14 cellular contexts compared by ENCODE assay signal in genomic region chr3:110419096-110419495, GRCh38.
DNase-seq lines count a peak whose midpoint lies in the region; ATAC-seq and TF ChIP-seq lines count a peak whose summit lies in the region.
"Had no signal": no experiment of that assay in that cellular context is flagged by ENCODE, and none has a peak within 500 bp of the region (broad histone marks: within the 10 kb centered on the region; RNA-seq: fewer than 3 reads in every experiment).

No MANE protein-coding gene starts in this region.

- H3K4me3 ChIP-seq in breast epithelium, result no peak overlapping the region
- H3K4me3 ChIP-seq in epithelial cell of proximal tubule (ENCODE audit: low read depth, low read length), result no peak overlapping the region
- H3K4me3 ChIP-seq: heart right ventricle, lower lobe of right lung, pancreas had no signal

- H3K27ac Mint-ChIP-seq in MCF 10A (ENCODE audit: low read depth, unreplicated experiment), result peak overlapping the region; percentile 82
- H3K27ac Mint-ChIP-seq: activated naive CD8-positive, alpha-beta T cell treated with anti-CD3 and anti-CD28 coated beads for 36 hours had no signal

- H3K27ac ChIP-seq in breast epithelium, result no peak overlapping the region
- H3K27ac ChIP-seq: heart right ventricle, HL-60, lower lobe of right lung, pancreas had no signal

- H3K4me1 ChIP-seq in breast epithelium, result no peaks in the 10 kb centered on the region
- H3K4me1 ChIP-seq: BE2C, heart right ventricle, lower lobe of right lung, pancreas had no signal

- no peaks in the 10 kb centered on the region for H3K9me3 Mint-ChIP-seq in MCF 10A (ENCODE audit: unreplicated experiment)
- H3K9me3 Mint-ChIP-seq: activated naive CD8-positive, alpha-beta T cell treated with anti-CD3 and anti-CD28 coated beads for 36 hours had no signal

- TF ChIP-seq POLR2A in breast epithelium (IDR thresholded peaks at IDR 0.05), result no peak

- ATAC-seq in HG03039 (IDR thresholded peaks at IDR 0.05; ENCODE audit: unreplicated experiment), result no peak
- ATAC-seq: heart right ventricle, lower lobe of right lung, pancreas had no signal

- BruUV-seq in MCF 10A (replicated peaks; lab: Mats Ljungman, UMichigan), result no TSS peak

- H3K36me3 ChIP-seq in breast epithelium, result no peaks in the 10 kb centered on the region
- H3K36me3 ChIP-seq: BE2C, heart right ventricle, lower lobe of right lung, pancreas had no signal

- H3K9me3 ChIP-seq in breast epithelium, result no peaks in the 10 kb centered on the region
- H3K9me3 ChIP-seq: BE2C, lower lobe of right lung, pancreas had no signal

- no peaks in the 10 kb centered on the region for H3K27me3 ChIP-seq in breast epithelium
- H3K27me3 ChIP-seq: BE2C, heart right ventricle, pancreas had no signal

- H3K36me3 Mint-ChIP-seq in MCF 10A (ENCODE audit: insufficient read depth, unreplicated experiment), result no peaks in the 10 kb centered on the region
- H3K36me3 Mint-ChIP-seq: activated naive CD8-positive, alpha-beta T cell treated with anti-CD3 and anti-CD28 coated beads for 36 hours had no signal

- no peak for TF ChIP-seq CTCF in MCF 10A (IDR thresholded peaks at IDR 0.05; ENCODE audit: unreplicated experiment)
- no peak for TF ChIP-seq CTCF in breast epithelium (IDR thresholded peaks at IDR 0.05)
- peak; percentile 8 for TF ChIP-seq CTCF in epithelial cell of proximal tubule (conservative IDR thresholded peaks at IDR 0.05; ENCODE audit: low read depth, low read length)

- H3K4me1 Mint-ChIP-seq in MCF 10A (ENCODE audit: insufficient read depth, unreplicated experiment), result peaks cover 25% of the 10 kb centered on the region

- intact Hi-C loops in MCF 10A (cut with micrococcal nuclease) (loop anchor here (10.0 kb wide), 2 partner anchors 106 to 656 kb away; partner anchors contain the start of gene NECTIN3), breast epithelium (cut with DNase I; ENCODE audit: low total_unique reads) (no loop called here)

- no peaks in the 10 kb centered on the region for H3K27me3 Mint-ChIP-seq in MCF 10A (ENCODE audit: insufficient read depth, unreplicated experiment)
- H3K27me3 Mint-ChIP-seq: activated naive CD8-positive, alpha-beta T cell treated with anti-CD3 and anti-CD28 coated beads for 36 hours had no signal

- DNase-seq in MCF 10A (ENCODE audit: unreplicated experiment), result peak; percentile 6
- no peak for DNase-seq in breast epithelium (ENCODE audit: low spot score in 2 of 2)
- peak; percentile 73 for DNase-seq in OCI-M1 (lab: John Stamatoyannopoulos, UW)
- no peak for DNase-seq in epithelial cell of proximal tubule (ENCODE audit: low read depth)
- DNase-seq in NK-92 treated with Interleukin-12 subunit alpha and Interleukin-12 subunit beta, amount 100 ng/mL, for 24 hours (lab: John Stamatoyannopoulos, UW), result no peak
- no peak for DNase-seq in NCI-H128 (lab: John Stamatoyannopoulos, UW; ENCODE audit: unreplicated experiment)
- no peak for DNase-seq in NCI-H1092 (lab: John Stamatoyannopoulos, UW)
- DNase-seq: activated naive CD8-positive, alpha-beta T cell treated with anti-CD3 and anti-CD28 coated beads for 36 hours; BE2C; heart right ventricle; lower lobe of right lung; pancreas had no signal

- CTCF ChIA-PET in MCF 10A (lab: Yijun Ruan, JAX), result interaction anchor here (0.6 to 1.1 kb wide), 4 partner anchors 461 to 1121 kb away, joined by 3 to 5 read pairs (median 4); no protein-coding TSS in a partner anchor

- POLR2A ChIA-PET in MCF 10A (lab: Yijun Ruan, JAX), result no interaction called here

- H3K4me3 Mint-ChIP-seq in MCF 10A (ENCODE audit: unreplicated experiment), result no peak overlapping the region
- H3K4me3 Mint-ChIP-seq: activated naive CD8-positive, alpha-beta T cell treated with anti-CD3 and anti-CD28 coated beads for 36 hours had no signal

Comparison
In these comparisons a context has a peak if more than half of its experiments do, and no peak if none do; other contexts are left out.
1. DNase-seq: peak in MCF 10A (single experiment) and OCI-M1 (single experiment); none in breast epithelium (0 of 2), epithelial cell of proximal tubule (single experiment), NK-92 treated with Interleukin-12 subunit alpha and Interleukin-12 subunit beta, amount 100 ng/mL, for 24 hours (single experiment), NCI-H128 (single experiment) and NCI-H1092 (single experiment).